In the genomic region with DNA sequence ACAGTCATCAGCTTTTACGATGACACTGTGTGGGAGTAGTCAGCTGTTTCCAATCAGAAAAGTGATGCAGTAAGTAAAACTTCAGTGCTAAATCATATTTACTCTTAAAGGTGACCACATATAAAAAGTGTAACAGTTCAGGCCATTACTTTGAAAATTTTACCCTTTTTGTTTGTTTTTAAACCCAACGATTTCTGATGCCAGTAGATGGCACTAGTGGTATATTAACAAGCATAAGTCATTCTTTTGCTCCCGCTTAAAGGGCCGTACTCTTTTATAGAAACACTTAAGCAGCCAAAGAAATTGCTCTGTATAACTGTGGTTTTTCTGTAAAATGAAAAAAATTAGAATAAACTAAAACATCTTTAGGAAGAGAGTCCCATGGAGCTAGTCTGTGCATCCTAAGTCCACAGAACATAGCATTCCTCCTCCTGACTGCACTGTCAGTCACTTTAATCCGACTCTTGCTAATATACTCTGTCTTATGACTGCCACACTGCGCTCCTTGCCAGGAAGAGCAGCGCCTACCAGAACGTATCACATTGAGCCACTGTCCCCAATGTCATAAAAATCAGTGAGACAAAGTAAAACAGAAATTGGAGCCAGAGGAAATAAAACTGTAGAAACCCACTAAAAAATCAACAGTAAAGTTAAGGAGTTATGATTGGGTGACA, we compare ENCODE assay signal across 9 cellular contexts. TPM values are rescaled to one million over a fixed set of nuclear protein-coding genes. Genes with fewer than 3 reads are reported as not detected.
DNase-seq lines count a peak whose midpoint lies in the region; ATAC-seq, FAIRE-seq and TF ChIP-seq lines count a peak whose summit lies in the region.
"Had no signal": no experiment of that assay in that cellular context is flagged by ENCODE, and none has a peak within 500 bp of the region (broad histone marks: within the 10 kb centered on the region; RNA-seq: fewer than 3 reads in every experiment).

No MANE protein-coding gene starts in this region.

- ATAC-seq in right cardiac atrium (peak; percentile 38 to 42), GM21737 (IDR thresholded peaks at IDR 0.05; ENCODE audit: unreplicated experiment) (no peak)

- DNase-seq in NCI-H2081 treated with DMSO at 0.1 percent for 48 hours (lab: John Stamatoyannopoulos, UW) = peak; percentile 18
- peak; percentile 32 for DNase-seq in amniotic stem cell (lab: John Stamatoyannopoulos, UW)
- peak in 1 of 3 donors; percentile 51 for DNase-seq in right cardiac atrium
- DNase-seq in small intestine = peak; percentile 46
- DNase-seq in activated T-cell treated with anti-CD3 and anti-CD28 coated beads for 4 hours = no peak

- 25% methylated on average over 8 of the region's 8 CpGs for WGBS in right cardiac atrium
- 32 to 39% (median 34%) methylated on average over 8 of the region's 8 CpGs for WGBS in small intestine, 3 donors

- no peaks in the 10 kb centered on the region for H3K9me3 ChIP-seq in right cardiac atrium (ENCODE audit: control insufficient read depth, low read length)
- no peaks in the 10 kb centered on the region for H3K9me3 ChIP-seq in small intestine (ENCODE audit: control insufficient read depth, low read depth)

- H3K27me3 ChIP-seq in right cardiac atrium (ENCODE audit: control insufficient read depth, insufficient read depth) = no peaks in the 10 kb centered on the region
- H3K27me3 ChIP-seq in small intestine (ENCODE audit: control insufficient read depth in 2 of 2, insufficient read depth in 2 of 2, low read length in 2 of 2) = no peaks in the 10 kb centered on the region

- FAIRE-seq in small intestine (lab: Jason Lieb, UNC) = peak; percentile 47

- TF ChIP-seq CTCF in 22Rv1 (IDR thresholded peaks at IDR 0.05) = peak; percentile 77
- TF ChIP-seq CTCF in GM12872 (IDR thresholded peaks at IDR 0.05; ENCODE audit: insufficient read depth, low read depth, low read length) = peak; percentile 51; the same call in 2 of the 3 replicates

- H3K4me1 ChIP-seq in right cardiac atrium (ENCODE audit: control insufficient read depth, insufficient read depth, low read length) (no peaks in the 10 kb centered on the region), small intestine (ENCODE audit: control insufficient read depth in 2 of 2, insufficient read depth in 1 of 2, low read depth in 1 of 2, low read length in 1 of 2) (no peaks in the 10 kb centered on the region)

- peak overlapping the region; percentile 7 for H3K27ac ChIP-seq in 22Rv1
- H3K27ac ChIP-seq in right cardiac atrium (ENCODE audit: low read length) = no peak overlapping the region
- H3K27ac ChIP-seq in small intestine (ENCODE audit: low read depth in 1 of 2, low read length in 1 of 2) = no peak overlapping the region

- peaks cover 4 to 34% of the 10 kb centered on the region in 2 donors for H3K36me3 ChIP-seq in small intestine (ENCODE audit: control insufficient read depth in 2 of 2, insufficient read depth in 2 of 2, low read length in 2 of 2)

- intact Hi-C loops in right cardiac atrium (cut with DNase I) = loop anchor here (2.0 to 10.0 kb wide), 6 partner anchors 78 to 338 kb away; no protein-coding TSS in a partner anchor

- H3K4me3 ChIP-seq in right cardiac atrium (ENCODE audit: low read length) = no peak overlapping the region
- no peak overlapping the region for H3K4me3 ChIP-seq in small intestine (ENCODE audit: low read depth in 1 of 2, low read length in 2 of 2)

RNA-seq across cellular contexts. Expression of a gene that starts 25.1 kb away (rescaled TPM):
- 10 to 100 TPM; 74.7 to 91.6 (median 82.0) TPM for total RNA-seq in right cardiac atrium
- polyA plus RNA-seq in right cardiac atrium (39.5 TPM), small intestine (10 to 100 TPM; 17.0 to 28.9 (median 19.9) TPM)

RNA-seq across cellular contexts. Expression of a gene that starts 51.4 kb away (rescaled TPM):
- total RNA-seq in right cardiac atrium = not detected
- polyA plus RNA-seq in right cardiac atrium = not detected
- polyA plus RNA-seq in small intestine = 1 to 10 TPM in 1 of 3 donors, not detected in 2; 2.3 TPM
- polyA plus RNA-seq: thymus had no signal
